In the genomic region with DNA sequence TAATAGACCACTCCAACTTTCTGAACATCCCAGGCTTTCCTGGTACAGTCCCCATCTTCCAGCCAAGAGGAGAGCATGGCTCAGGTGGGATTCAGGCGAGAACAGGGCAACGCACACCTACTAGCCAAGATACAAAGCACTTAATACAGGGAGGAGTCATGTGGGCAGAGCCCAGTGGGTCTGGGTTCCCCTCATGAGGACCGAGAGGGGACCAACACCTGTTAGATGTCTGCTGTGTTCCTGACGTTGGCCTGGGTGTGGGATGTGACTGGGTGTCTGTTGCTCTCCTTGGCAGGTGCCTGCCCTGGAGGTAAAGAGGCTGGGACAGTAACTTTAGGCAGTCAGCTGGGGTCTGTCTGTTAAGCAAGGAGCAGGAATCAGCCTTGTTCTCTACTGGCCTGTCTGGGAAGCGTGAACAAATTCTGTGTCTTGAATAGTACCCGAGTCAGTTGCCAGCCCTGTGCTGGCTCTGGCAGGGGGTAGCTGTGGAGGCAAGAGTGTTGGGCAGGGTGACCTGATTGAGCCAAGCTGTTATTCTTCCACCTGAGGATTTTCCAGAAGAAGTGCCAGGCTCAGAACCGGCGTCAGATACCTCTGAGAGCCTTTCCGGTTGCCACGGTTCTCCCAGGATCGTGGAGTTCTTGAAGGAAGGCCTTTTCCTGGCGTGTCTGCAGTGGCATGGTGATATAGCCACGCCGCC, we compare ENCODE assay signal across 17 cellular contexts. TPM values are rescaled to one million over a fixed set of nuclear protein-coding genes. Genes with fewer than 3 reads are reported as not detected.
A peak's percentile ranks its signal among the peaks of the same experiment; 100 is the strongest.
DNase-seq lines count a peak whose midpoint lies in the region; TF ChIP-seq lines count a peak whose summit lies in the region.
"Had no signal": no experiment of that assay in that cellular context is flagged by ENCODE, and none has a peak within 500 bp of the region (broad histone marks: within the 10 kb centered on the region; RNA-seq: fewer than 3 reads in every experiment).

No MANE protein-coding gene starts in this region.

- no peak overlapping the region for H3K4me3 Mint-ChIP-seq in activated naive CD4-positive, alpha-beta T cell treated with anti-CD3 and anti-CD28 coated beads for 36 hours
- H3K4me3 Mint-ChIP-seq: activated CD8-positive, alpha-beta T cell treated with anti-CD3 and anti-CD28 coated beads for 36 hours; memory B cell had no signal

- H3K4me3 ChIP-seq in ascending aorta = peak overlapping the region in 1 of 2 donors; percentile 15
- no peak overlapping the region for H3K4me3 ChIP-seq in left ventricle myocardium inferior
- H3K4me3 ChIP-seq: colonic mucosa, ovary, tibial nerve had no signal

- peaks cover 88% of the 10 kb centered on the region for H3K4me1 Mint-ChIP-seq in activated naive CD4-positive, alpha-beta T cell treated with anti-CD3 and anti-CD28 coated beads for 36 hours (ENCODE audit: low read depth)

- CTCF ChIA-PET in activated naive CD4-positive, alpha-beta T cell treated with anti-CD3 and anti-CD28 coated beads for 36 hours (lab: Charles Lee) = interaction anchor here (1.0 kb wide), 1 partner anchor 17 kb away, joined by 4 read pairs; no protein-coding TSS in a partner anchor

- peaks cover 21% of the 10 kb centered on the region for H3K36me3 Mint-ChIP-seq in activated naive CD4-positive, alpha-beta T cell treated with anti-CD3 and anti-CD28 coated beads for 36 hours (ENCODE audit: low read depth)

- TF ChIP-seq CTCF in ascending aorta (IDR thresholded peaks at IDR 0.05) = no peak
- no peak for TF ChIP-seq CTCF in left ventricle myocardium inferior (IDR thresholded peaks at IDR 0.05; ENCODE audit: borderline replicate concordance)

- no peaks in the 10 kb centered on the region for H3K36me3 ChIP-seq in ascending aorta
- no peaks in the 10 kb centered on the region for H3K36me3 ChIP-seq in left ventricle myocardium inferior
- H3K36me3 ChIP-seq: colonic mucosa, ovary, tibial nerve had no signal

- peaks cover 6% of the 10 kb centered on the region for H3K9me3 Mint-ChIP-seq in activated naive CD4-positive, alpha-beta T cell treated with anti-CD3 and anti-CD28 coated beads for 36 hours
- H3K9me3 Mint-ChIP-seq: activated CD8-positive, alpha-beta T cell treated with anti-CD3 and anti-CD28 coated beads for 36 hours; memory B cell had no signal

- no peaks in the 10 kb centered on the region for H3K27me3 Mint-ChIP-seq in activated naive CD4-positive, alpha-beta T cell treated with anti-CD3 and anti-CD28 coated beads for 36 hours (ENCODE audit: low read depth)
- H3K27me3 Mint-ChIP-seq: activated CD8-positive, alpha-beta T cell treated with anti-CD3 and anti-CD28 coated beads for 36 hours; memory B cell had no signal

- H3K4me1 ChIP-seq in ascending aorta = peaks cover 19 to 54% of the 10 kb centered on the region in 2 donors
- peaks cover 74% of the 10 kb centered on the region for H3K4me1 ChIP-seq in left ventricle myocardium inferior
- H3K4me1 ChIP-seq: colonic mucosa had no signal

- H3K27me3 ChIP-seq in ascending aorta (no peaks in the 10 kb centered on the region), left ventricle myocardium inferior (ENCODE audit: low read depth) (no peaks in the 10 kb centered on the region)
- H3K27me3 ChIP-seq: colonic mucosa, ovary, tibial nerve had no signal

- peak overlapping the region; percentile 49 to 60 for H3K27ac ChIP-seq in ascending aorta
- H3K27ac ChIP-seq in left ventricle myocardium inferior (replicated peaks) = peak overlapping the region; percentile 56
- peak overlapping the region; percentile 21 for H3K27ac ChIP-seq in temporal lobe (ENCODE audit: low read depth, low read length)
- H3K27ac ChIP-seq: colonic mucosa had no signal

- intact Hi-C loops in activated naive CD4-positive, alpha-beta T cell treated with anti-CD3 and anti-CD28 coated beads for 36 hours (cut with micrococcal nuclease) = no loop called here
- intact Hi-C loops in ascending aorta (cut with DNase I) (no loop called here), left ventricle myocardium inferior (cut with micrococcal nuclease) (no loop called here)

- H3K9me3 ChIP-seq in ascending aorta (no peaks in the 10 kb centered on the region), left ventricle myocardium inferior (replicated peaks) (no peaks in the 10 kb centered on the region)
- H3K9me3 ChIP-seq: colonic mucosa, ovary, tibial nerve had no signal

- peak overlapping the region; percentile 46 for H3K27ac Mint-ChIP-seq in activated naive CD4-positive, alpha-beta T cell treated with anti-CD3 and anti-CD28 coated beads for 36 hours
- H3K27ac Mint-ChIP-seq: memory B cell had no signal

- DNase-seq in activated naive CD4-positive, alpha-beta T cell treated with anti-CD3 and anti-CD28 coated beads for 36 hours = no peak
- no peak for DNase-seq in activated naive CD4-positive, alpha-beta T cell treated with anti-CD3 and anti-CD28 coated beads, Interleukin-2, amount 50 U/mL, for 16 hours
- DNase-seq in ascending aorta (ENCODE audit: low spot score in 2 of 2) = no peak
- no peak for DNase-seq in left ventricle myocardium inferior
- no peak for DNase-seq in MV-4-11 (lab: John Stamatoyannopoulos, UW)
- DNase-seq in activated CD8-positive, alpha-beta memory T cell treated with anti-CD3 and anti-CD28 coated beads for 24 hours = no peak
- no peak for DNase-seq in NCI-H1417 treated with DMSO at 0.1 percent for 48 hours (lab: John Stamatoyannopoulos, UW)
- DNase-seq: ACHN; activated CD8-positive, alpha-beta T cell treated with anti-CD3 and anti-CD28 coated beads for 36 hours; colonic mucosa; KG1; NCI-H526 treated with DMSO at 0.1 percent for 48 hours; T-helper 9 cell had no signal

RNA-seq across cellular contexts. Expression of a gene that starts 56.3 kb away (rescaled TPM):
- total RNA-seq in activated naive CD4-positive, alpha-beta T cell treated with anti-CD3 and anti-CD28 coated beads for 36 hours = 10 to 100 TPM; 62.3 to 63.3 TPM
- 216 TPM for total RNA-seq in ascending aorta
- 26.7 TPM for total RNA-seq in left ventricle myocardium inferior
- 52.6 TPM for total RNA-seq in temporal lobe
